In the genomic region with DNA sequence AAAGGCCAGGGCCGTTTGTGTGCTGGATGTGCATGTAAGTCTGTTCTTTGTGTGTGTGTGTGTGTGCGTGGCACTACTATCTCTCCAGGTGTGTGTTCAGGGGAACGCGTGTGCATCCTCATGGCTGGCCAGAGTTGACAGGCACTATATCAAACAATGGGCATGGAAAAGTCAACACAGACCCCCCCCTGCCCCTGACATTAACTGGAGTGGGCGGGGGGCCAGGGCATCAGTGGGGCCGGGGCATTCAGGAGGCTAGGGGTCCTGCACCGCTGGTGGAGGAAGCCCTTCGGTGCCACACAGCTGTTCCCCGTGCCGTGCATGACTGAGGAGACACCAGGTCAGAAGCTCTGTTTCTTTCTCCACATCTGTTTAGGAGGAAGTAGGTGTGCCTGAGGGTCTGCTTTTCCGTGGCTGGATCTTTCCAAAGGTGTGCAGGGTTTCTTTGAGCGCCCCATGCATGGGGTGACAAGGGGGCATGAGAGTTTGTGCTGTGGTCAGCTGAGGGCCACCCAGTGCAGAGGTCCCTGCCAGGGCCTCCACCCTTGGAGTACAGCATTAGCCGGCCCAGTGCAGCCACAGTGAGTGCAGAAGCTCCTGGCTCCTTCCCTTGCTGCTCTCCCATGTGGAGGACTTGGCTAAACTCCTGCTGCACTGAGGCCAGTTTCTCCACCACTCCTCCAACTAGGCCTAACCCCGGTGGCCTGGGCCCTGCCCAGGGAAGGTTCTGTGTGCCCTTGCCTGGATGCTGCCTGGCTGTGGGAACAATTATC, we compare ENCODE assay signal across 19 cellular contexts. TPM values are rescaled to one million over a fixed set of nuclear protein-coding genes. Genes with fewer than 3 reads are reported as not detected.
A peak's percentile ranks its signal among the peaks of the same experiment; 100 is the strongest.
DNase-seq lines count a peak whose midpoint lies in the region; ATAC-seq, FAIRE-seq and TF ChIP-seq lines count a peak whose summit lies in the region.
"Had no signal": no experiment of that assay in that cellular context is flagged by ENCODE, and none has a peak within 500 bp of the region (broad histone marks: within the 10 kb centered on the region; RNA-seq: fewer than 3 reads in every experiment).

No MANE protein-coding gene starts in this region.

- H3K9me3 ChIP-seq in SK-N-SH (no peaks in the 10 kb centered on the region), kidney (ENCODE audit: control insufficient read depth in 1 of 2, low read length in 2 of 2) (no peaks in the 10 kb centered on the region), stomach (no peaks in the 10 kb centered on the region)
- H3K9me3 ChIP-seq: tibial artery had no signal

- no peak overlapping the region for H3K27ac ChIP-seq in SK-N-SH (ENCODE audit: low read depth in 2 of 2, low read length in 1 of 2)
- no peak overlapping the region for H3K27ac ChIP-seq in kidney (ENCODE audit: low read depth in 2 of 2, low read length in 2 of 2)
- H3K27ac ChIP-seq in stomach = no peak overlapping the region
- H3K27ac ChIP-seq: PC-9, tibial artery had no signal

- no peak for TF ChIP-seq RAD21 in SK-N-SH (IDR thresholded peaks at IDR 0.05; ENCODE audit: low read length)

- H3K79me2 ChIP-seq in SK-N-SH (ENCODE audit: insufficient read depth) = no peaks in the 10 kb centered on the region

- no peak for TF ChIP-seq CTCF in SK-N-SH (IDR thresholded peaks at IDR 0.05)
- TF ChIP-seq CTCF in brain (conservative IDR thresholded peaks at IDR 0.05) = no peak
- no peak for TF ChIP-seq CTCF in kidney (IDR thresholded peaks at IDR 0.05; ENCODE audit: borderline replicate concordance, extremely low read depth, insufficient read depth)
- TF ChIP-seq CTCF in stomach (IDR thresholded peaks at IDR 0.05) = no peak

- TF ChIP-seq EP300 in SK-N-SH (IDR thresholded peaks at IDR 0.05; ENCODE audit: borderline replicate concordance in 1 of 2, low read depth in 1 of 2, low read length in 1 of 2) (no peak), stomach (IDR thresholded peaks at IDR 0.05) (no peak)

- POLR2A ChIA-PET in SK-N-SH (lab: Yijun Ruan, JAX) = no interaction called here

- H3K27me3 ChIP-seq in SK-N-SH (ENCODE audit: insufficient read depth) (peaks cover 9% of the 10 kb centered on the region; the same call in 1 of the 2 replicates), stomach (peaks cover 0 to 26% (median 0%) of the 10 kb centered on the region in 3 donors)

- H3K36me3 ChIP-seq in SK-N-SH (replicated peaks in 1 of 2; ENCODE audit: control insufficient read depth in 1 of 2, insufficient read depth in 2 of 2, low read length in 1 of 2) (no peaks in the 10 kb centered on the region), kidney (ENCODE audit: control insufficient read depth in 1 of 2, insufficient read depth in 2 of 2, low read length in 2 of 2) (no peaks in the 10 kb centered on the region), stomach (no peaks in the 10 kb centered on the region)
- H3K36me3 ChIP-seq: tibial artery had no signal

- H3K9ac ChIP-seq in SK-N-SH (no peak overlapping the region), kidney (ENCODE audit: low read length in 2 of 2) (no peak overlapping the region)

- H4K20me1 ChIP-seq in SK-N-SH (ENCODE audit: insufficient read depth) = no peaks in the 10 kb centered on the region

- no peaks in the 10 kb centered on the region for H3K9me3 Mint-ChIP-seq in brain
- H3K9me3 Mint-ChIP-seq: T-helper 1 cell treated with Interleukin-12 subunit alpha and Interleukin-12 subunit beta and Interleukin-4 antibody, amounts not matched to agents 30 μg/mL and 1 μg/mL, for 36 hours had no signal

- 65% methylated on average over 10 of the region's 14 CpGs for WGBS in SK-N-SH (ENCODE audit: low lambda C conversion rate)
- WGBS in stomach, 5 donors = 55 to 66% (median 61%) methylated on average over 14 of the region's 14 CpGs

- H3K9me2 ChIP-seq in SK-N-SH = no peaks in the 10 kb centered on the region

- ATAC-seq in SK-N-SH treated with all-trans-retinoic acid at 6 μM for 48 hours (no peak), GM21723 (IDR thresholded peaks at IDR 0.05; ENCODE audit: unreplicated experiment) (no peak), GM18873 (IDR thresholded peaks at IDR 0.05; ENCODE audit: low FRiP score, unreplicated experiment) (no peak)
- ATAC-seq: GM12878 had no signal

- peak; percentile 23 for DNase-seq in SK-N-SH
- DNase-seq in kidney = peak; percentile 32
- peak; percentile 10 for DNase-seq in stomach
- DNase-seq in HPDE6-E6E7 (ENCODE audit: extremely low spot score) = no peak
- DNase-seq: activated CD4-positive, alpha-beta T cell treated with anti-CD3 and anti-CD28 coated beads, Interleukin-2, amount 50 U/mL, for 4 hours; PC-9 had no signal

- peak overlapping the region in 3 of 5 experiments; percentile 15 to 69 (median 46) for H3K27ac Mint-ChIP-seq in brain
- H3K27ac Mint-ChIP-seq: T-helper 1 cell treated with Interleukin-12 subunit alpha and Interleukin-12 subunit beta and Interleukin-4 antibody, amounts not matched to agents 30 μg/mL and 1 μg/mL, for 36 hours had no signal

- no peak overlapping the region for H3K4me3 Mint-ChIP-seq in brain
- H3K4me3 Mint-ChIP-seq: T-helper 1 cell treated with Interleukin-12 subunit alpha and Interleukin-12 subunit beta and Interleukin-4 antibody, amounts not matched to agents 30 μg/mL and 1 μg/mL, for 36 hours had no signal

- intact Hi-C loops in kidney (cut with DNase I) = no loop called here
- intact Hi-C loops in stomach (cut with DNase I; ENCODE audit: low total_unique reads) = no loop called here

- H3K4me3 ChIP-seq in SK-N-SH (ENCODE audit: low read depth in 2 of 2, low read length in 1 of 2) (no peak overlapping the region), kidney (ENCODE audit: low read length in 2 of 2) (no peak overlapping the region), stomach (no peak overlapping the region)
- H3K4me3 ChIP-seq: GM12878, PC-9, tibial artery had no signal

- no peak overlapping the region for H3K4me2 ChIP-seq in SK-N-SH
- H3K4me2 ChIP-seq: PC-9 had no signal

- no peaks in the 10 kb centered on the region for H3F3A ChIP-seq in SK-N-SH (replicated peaks; ENCODE audit: insufficient read depth)

- peaks cover 3% of the 10 kb centered on the region for H3K27me3 Mint-ChIP-seq in brain

- no peak overlapping the region for H2AFZ ChIP-seq in SK-N-SH (ENCODE audit: low read depth)
- H2AFZ ChIP-seq: PC-9 had no signal

- CTCF ChIA-PET in SK-N-SH (lab: Yijun Ruan, JAX) = interaction anchor here (0.6 to 2.1 kb wide), 3 partner anchors 13 to 302 kb away, joined by 3 to 5 read pairs (median 3); no protein-coding TSS in a partner anchor

- no peak for FAIRE-seq in kidney (lab: Jason Lieb, UNC)
- FAIRE-seq: A204.1, colon, GM12878 had no signal

- H3K4me1 ChIP-seq in SK-N-SH (ENCODE audit: control insufficient read depth in 1 of 2, insufficient read depth in 2 of 2, low read depth in 1 of 2, low read length in 1 of 2) = no peaks in the 10 kb centered on the region; a peak in 1 of 4 replicates
- no peaks in the 10 kb centered on the region for H3K4me1 ChIP-seq in kidney (ENCODE audit: control insufficient read depth in 1 of 2, insufficient read depth in 1 of 2, low read depth in 1 of 2, low read length in 2 of 2)
- H3K4me1 ChIP-seq in stomach = no peaks in the 10 kb centered on the region
- H3K4me1 ChIP-seq: tibial artery had no signal

- H3K36me3 Mint-ChIP-seq in brain = no peaks in the 10 kb centered on the region

- no peak for TF ChIP-seq POLR2A in stomach (IDR thresholded peaks at IDR 0.05)

- peaks cover 28% of the 10 kb centered on the region for H3K4me1 Mint-ChIP-seq in brain

TF ChIP-seq in SK-N-SH, 30 proteins besides CTCF, POLR2A, EP300 and RAD21 (continues in another document):
- TF ChIP-seq FOSL2 (IDR thresholded peaks at IDR 0.05; ENCODE audit: borderline replicate concordance, low read depth) = no peak
- no peak for TF ChIP-seq SMC3 (IDR thresholded peaks at IDR 0.05; ENCODE audit: low read depth, low read length)
- TF ChIP-seq USF1 (IDR thresholded peaks at IDR 0.05; ENCODE audit: borderline replicate concordance, low read depth) = no peak

TF ChIP-seq in SK-N-SH treated with all-trans-retinoic acid at 6 μM for 48 hours, 23 proteins besides CTCF, POLR2A, EP300 and RAD21 (continues in another document):
- TF ChIP-seq ZNF70 (CRISPR knock-in tag; IDR thresholded peaks at IDR 0.05) (no peak), ESRRG (CRISPR knock-in tag; IDR thresholded peaks at IDR 0.05) (no peak), ZFP3 (CRISPR knock-in tag; IDR thresholded peaks at IDR 0.05) (no peak), ZNF8 (CRISPR knock-in tag; IDR thresholded peaks at IDR 0.05) (no peak), BACH2 (CRISPR knock-in tag; IDR thresholded peaks at IDR 0.05; ENCODE audit: borderline replicate concordance) (no peak), ZC3H10 (CRISPR knock-in tag; IDR thresholded peaks at IDR 0.05) (no peak), OSR1 (CRISPR knock-in tag; IDR thresholded peaks at IDR 0.05) (no peak)

RNA-seq across cellular contexts. Expression of gene C3orf22, which starts 7.5 kb away (rescaled TPM):
- polyA plus RNA-seq in SK-N-SH (2012; rRNA removed) = not detected in 2 replicates
- not detected in 2 replicates for polyA plus RNA-seq in SK-N-SH (2012; cell fraction: cytosol; rRNA removed)
- 0.06 and 0.11 TPM in 2 replicates for polyA plus RNA-seq in SK-N-SH (2012; cell fraction: nucleus; rRNA removed)
- not detected for polyA plus RNA-seq in brain (ENCODE audit: insufficient read depth, low read depth, low replicate concordance)
- not detected for total RNA-seq in kidney
- not detected for polyA plus RNA-seq in kidney (ENCODE audit: insufficient read depth, low read depth, low replicate concordance)
- total RNA-seq in stomach = not detected
- polyA plus RNA-seq in stomach = not detected
- total RNA-seq: fibroblast of villous mesenchyme, GM12878, kidney epithelial cell, M059J, PC-9 had no signal
- polyA plus RNA-seq: GM12878, neural cell had no signal

RNA-seq across cellular contexts. Expression of gene CHST13, which starts 27.3 kb away (rescaled TPM):
- polyA plus RNA-seq in SK-N-SH (2012; rRNA removed) = 0.37 and 0.41 TPM in 2 replicates
- polyA plus RNA-seq in SK-N-SH (2012; cell fraction: cytosol; rRNA removed) = 0.26 and 0.37 TPM in 2 replicates
- 0.48 and 0.76 TPM in 2 replicates for polyA plus RNA-seq in SK-N-SH (2012; cell fraction: nucleus; rRNA removed)
- 0.48 TPM for polyA plus RNA-seq in brain (ENCODE audit: insufficient read depth, low read depth, low replicate concordance)
- total RNA-seq in kidney = 3.3 TPM
- 7.0 TPM for polyA plus RNA-seq in kidney (ENCODE audit: insufficient read depth, low read depth, low replicate concordance)
- total RNA-seq in stomach = 10 to 100 TPM in 1 of 5 donors, 1 to 10 TPM in 2, not detected in 2; 1.4 to 12.5 (median 5.7) TPM
- polyA plus RNA-seq in stomach = under 1 TPM; 0.08 to 0.61 (median 0.19) TPM
- total RNA-seq: fibroblast of villous mesenchyme, GM12878, kidney epithelial cell, M059J had no signal
- polyA plus RNA-seq: GM12878, neural cell had no signal

RNA-seq across cellular contexts. Expression of gene UROC1, which starts 33.7 kb away (rescaled TPM):
- polyA plus RNA-seq in SK-N-SH (2012; rRNA removed) (not detected in 2 replicates), brain (ENCODE audit: insufficient read depth, low read depth, low replicate concordance) (0.10 TPM), kidney (ENCODE audit: insufficient read depth, low read depth, low replicate concordance) (not detected), stomach (not detected)
- polyA plus RNA-seq in SK-N-SH (2012; cell fraction: cytosol; rRNA removed) = not detected in 2 replicates
- polyA plus RNA-seq in SK-N-SH (2012; cell fraction: nucleus; rRNA removed) = 0.05 TPM in 1 of 2 replicates, not detected in the other
- total RNA-seq in kidney (not detected), stomach (not detected)
- total RNA-seq: fibroblast of villous mesenchyme, GM12878, kidney epithelial cell, PC-9 had no signal
- polyA plus RNA-seq: neural cell had no signal
